Comparison of ENCODE assay signal across 8 cellular contexts in the genomic region with DNA sequence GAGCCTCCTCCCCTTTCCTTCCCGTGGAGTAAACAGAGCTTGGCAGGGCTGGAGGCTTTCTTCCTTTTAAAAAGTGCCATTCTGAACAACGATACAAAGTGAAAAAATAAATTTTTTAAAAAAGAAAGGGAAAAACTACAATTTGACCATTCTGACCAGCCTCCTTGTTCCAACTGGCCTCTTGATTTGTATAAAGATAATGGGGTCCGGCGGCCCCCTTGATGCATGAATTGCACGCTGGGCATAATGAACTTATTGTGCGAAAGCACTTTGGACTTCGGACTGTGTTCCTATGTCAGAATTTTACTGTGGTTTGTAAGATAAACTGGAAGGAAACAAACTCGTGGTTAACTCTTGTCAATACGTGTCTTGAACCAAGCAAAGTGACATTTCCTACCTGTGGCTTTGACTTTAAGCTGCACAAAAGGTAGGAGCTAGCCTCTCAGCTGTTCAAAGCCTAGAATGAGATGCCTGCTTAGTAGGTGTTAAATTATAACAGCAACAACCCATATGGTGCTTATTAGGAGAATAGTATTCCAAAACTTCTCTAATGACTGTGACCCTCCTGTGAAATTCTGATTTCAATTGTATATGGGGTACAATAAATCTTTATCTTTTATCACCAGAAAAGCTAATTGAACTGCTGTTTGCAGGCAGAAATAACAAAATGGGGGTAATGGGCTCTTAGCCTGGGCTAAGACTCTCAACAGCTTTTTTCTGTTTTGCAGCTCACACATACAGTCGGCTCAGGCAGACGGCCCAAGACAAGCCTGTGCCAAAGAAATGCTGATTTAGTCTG. TPM values are rescaled to one million over a fixed set of nuclear protein-coding genes. Genes with fewer than 3 reads are reported as not detected.
A peak's percentile ranks its signal among the peaks of the same experiment; 100 is the strongest.
DNase-seq lines count a peak whose midpoint lies in the region.

No MANE protein-coding gene starts in this region.

- H3K36me3 Mint-ChIP-seq in activated T-cell treated with anti-CD3 and anti-CD28 coated beads, Interleukin-2, amount 50 U/mL, for 24 hours (ENCODE audit: low read depth) = peaks cover 45% of the 10 kb centered on the region
- peaks cover 29% of the 10 kb centered on the region for H3K36me3 Mint-ChIP-seq in activated CD4-positive, alpha-beta memory T cell treated with anti-CD3 and anti-CD28 coated beads, Interleukin-2, amount 10 ng/mL, durations not matched to agents 7 days and 5 days (ENCODE audit: low read depth)

- H3K4me3 Mint-ChIP-seq in activated T-cell treated with anti-CD3 and anti-CD28 coated beads, Interleukin-2, amount 50 U/mL, for 24 hours = peak overlapping the region; percentile 85
- peak overlapping the region; percentile 70 for H3K4me3 Mint-ChIP-seq in activated CD4-positive, alpha-beta memory T cell treated with anti-CD3 and anti-CD28 coated beads, Interleukin-2, amount 10 ng/mL, durations not matched to agents 7 days and 5 days

- no peaks in the 10 kb centered on the region for H3K27me3 Mint-ChIP-seq in activated T-cell treated with anti-CD3 and anti-CD28 coated beads, Interleukin-2, amount 50 U/mL, for 24 hours
- H3K27me3 Mint-ChIP-seq in activated CD4-positive, alpha-beta memory T cell treated with anti-CD3 and anti-CD28 coated beads, Interleukin-2, amount 10 ng/mL, durations not matched to agents 7 days and 5 days = no peaks in the 10 kb centered on the region

- POLR2A ChIA-PET in activated CD4-positive, alpha-beta memory T cell treated with anti-CD3 and anti-CD28 coated beads, Interleukin-2, amount 10 ng/mL, durations not matched to agents 7 days and 5 days (lab: Charles Lee) = interaction anchor here (0.7 to 6.8 kb wide), 23 partner anchors 9 to 560 kb away, joined by 3 to 152 read pairs (median 6); a partner anchor contains a TSS

- peak overlapping the region; percentile 30 for H3K4me3 ChIP-seq in Jurkat, Clone E6-1 (ENCODE audit: low read length)

- no peaks in the 10 kb centered on the region for H3K9me3 Mint-ChIP-seq in activated T-cell treated with anti-CD3 and anti-CD28 coated beads, Interleukin-2, amount 50 U/mL, for 24 hours
- H3K9me3 Mint-ChIP-seq in activated CD4-positive, alpha-beta memory T cell treated with anti-CD3 and anti-CD28 coated beads, Interleukin-2, amount 10 ng/mL, durations not matched to agents 7 days and 5 days = no peaks in the 10 kb centered on the region

- peaks cover 68% of the 10 kb centered on the region for H3K4me1 Mint-ChIP-seq in activated T-cell treated with anti-CD3 and anti-CD28 coated beads, Interleukin-2, amount 50 U/mL, for 24 hours (ENCODE audit: low read depth)
- H3K4me1 Mint-ChIP-seq in activated CD4-positive, alpha-beta memory T cell treated with anti-CD3 and anti-CD28 coated beads, Interleukin-2, amount 10 ng/mL, durations not matched to agents 7 days and 5 days = peaks cover 58% of the 10 kb centered on the region

- peak overlapping the region; percentile 99 for H3K27ac Mint-ChIP-seq in activated T-cell treated with anti-CD3 and anti-CD28 coated beads, Interleukin-2, amount 50 U/mL, for 24 hours
- peak overlapping the region; percentile 94 for H3K27ac Mint-ChIP-seq in activated CD4-positive, alpha-beta memory T cell treated with anti-CD3 and anti-CD28 coated beads, Interleukin-2, amount 10 ng/mL, durations not matched to agents 7 days and 5 days

- CTCF ChIA-PET in activated CD4-positive, alpha-beta memory T cell treated with anti-CD3 and anti-CD28 coated beads, Interleukin-2, amount 10 ng/mL, durations not matched to agents 7 days and 5 days (lab: Charles Lee) = interaction anchor here (0.6 to 3.3 kb wide), 19 partner anchors 8 to 905 kb away, joined by 3 to 18 read pairs (median 4); a partner anchor contains a TSS

- DNase-seq in activated T-cell treated with anti-CD3 and anti-CD28 coated beads, Interleukin-2, amount 50 U/mL, for 24 hours = no peak
- DNase-seq in activated T-cell treated with anti-CD3 and anti-CD28 coated beads for 4 hours (no peak), globus pallidus (ENCODE audit: low spot score) (peak; percentile 75), pons (ENCODE audit: low spot score) (peak; percentile 79), GM19238 (ENCODE audit: insufficient read length, low spot score) (no peak), NCI-H1436 (lab: John Stamatoyannopoulos, UW) (no peak)
- peak; percentile 68 for DNase-seq in Jurkat, Clone E6-1 (ENCODE audit: low read depth, low spot score)
- DNase-seq in activated CD4-positive, alpha-beta memory T cell treated with anti-CD3 and anti-CD28 coated beads, Interleukin-2, amount 10 ng/mL, durations not matched to agents 7 days and 5 days = no peak

RNA-seq across cellular contexts. Expression of a gene that starts 9.4 kb away (rescaled TPM):
- polyA plus RNA-seq in Jurkat, Clone E6-1 (2012; ENCODE audit: insufficient read depth, insufficient read length) = 96.1 TPM
- total RNA-seq in activated CD4-positive, alpha-beta memory T cell treated with anti-CD3 and anti-CD28 coated beads, Interleukin-2, amount 10 ng/mL, durations not matched to agents 7 days and 5 days = 100 to 1,000 TPM; 117 to 125 TPM

Comparison
In these comparisons a context has a peak if more than half of its experiments do, and no peak if none do; other contexts are left out.
1. DNase-seq: peak in Jurkat, Clone E6-1 (single experiment), globus pallidus (single experiment) and pons (single experiment); none in activated T-cell treated with anti-CD3 and anti-CD28 coated beads, Interleukin-2, amount 50 U/mL, for 24 hours (single experiment), activated T-cell treated with anti-CD3 and anti-CD28 coated beads for 4 hours (single experiment), activated CD4-positive, alpha-beta memory T cell treated with anti-CD3 and anti-CD28 coated beads, Interleukin-2, amount 10 ng/mL, durations not matched to agents 7 days and 5 days (single experiment), GM19238 (single experiment) and NCI-H1436 (single experiment).